Comparison of ENCODE assay signal across 8 cellular contexts in genomic region chr7:5677538-5678294, GRCh38.
DNase-seq lines count a peak whose midpoint lies in the region; ATAC-seq and TF ChIP-seq lines count a peak whose summit lies in the region.

No MANE protein-coding gene starts in this region.

- in situ Hi-C loops in brain microvascular endothelial cell (cut with HindIII; ENCODE audit: low pct_ligation_motif_present, low sequenced_read_pairs), result no loop called here

- DNase-seq in DMS53 (lab: John Stamatoyannopoulos, UW), result peak; percentile 51
- DNase-seq in HL-60 (ENCODE audit: low read depth in 1 of 2, low spot score in 1 of 2), result peak in 1 of 2 experiments; percentile 76
- peak; percentile 45 to 67 for DNase-seq in SHP77 (lab: John Stamatoyannopoulos, UW)
- peak; percentile 70 for DNase-seq in brain microvascular endothelial cell
- DNase-seq in iPS DF 6.9 (ENCODE audit: low read depth, low spot score), result peak; percentile 50
- peak; percentile 32 for DNase-seq in skeletal muscle cell (ENCODE audit: low read depth)
- no peak for DNase-seq in cortex of kidney (lab: John Stamatoyannopoulos, UW)

- H3K4me3 ChIP-seq in HL-60 (replicated peaks; ENCODE audit: insufficient read depth, low read length) (no peak overlapping the region), brain microvascular endothelial cell (ENCODE audit: low read depth, low read length) (no peak overlapping the region), iPS DF 6.9 (ENCODE audit: low read length) (no peak overlapping the region), skeletal muscle cell (ENCODE audit: low read depth, low read length) (no peak overlapping the region)

- H3K27me3 ChIP-seq in HL-60 (ENCODE audit: insufficient read depth, poor library complexity, severe bottlenecking), result no peaks in the 10 kb centered on the region
- no peaks in the 10 kb centered on the region for H3K27me3 ChIP-seq in brain microvascular endothelial cell (replicated peaks)
- no peaks in the 10 kb centered on the region for H3K27me3 ChIP-seq in iPS DF 6.9 (ENCODE audit: control insufficient read depth, insufficient read depth, low read length)

- H3K36me3 ChIP-seq in brain microvascular endothelial cell (replicated peaks) (peaks cover 5% of the 10 kb centered on the region), iPS DF 6.9 (ENCODE audit: control insufficient read depth, insufficient read depth, low read length) (no peaks in the 10 kb centered on the region)

- TF ChIP-seq CTCF in HL-60 (IDR thresholded peaks at IDR 0.05; ENCODE audit: insufficient read depth, low read length), result peak; percentile 79
- peak; percentile 85 for TF ChIP-seq CTCF in brain microvascular endothelial cell (IDR thresholded peaks at IDR 0.05; ENCODE audit: low read depth, low read length, missing control alignments)

- WGBS in iPS DF 6.9 (ENCODE audit: insufficient coverage, insufficient read length), result no CpG with 5 or more reads among the region's 6 CpGs

- peaks cover 1% of the 10 kb centered on the region; the same call in 1 of the 2 replicates for H3K4me1 ChIP-seq in iPS DF 6.9 (ENCODE audit: control insufficient read depth, insufficient read depth, low read length)

- H3K27ac ChIP-seq in HL-60 (replicated peaks) (no peak overlapping the region; the same call in 1 of the 2 replicates), brain microvascular endothelial cell (peak overlapping the region; percentile 46), iPS DF 6.9 (ENCODE audit: low read length) (no peak overlapping the region)

- ATAC-seq in HG03469 (IDR thresholded peaks at IDR 0.05; ENCODE audit: unreplicated experiment), result no peak

- H3K9me3 ChIP-seq in iPS DF 6.9 (ENCODE audit: control insufficient read depth, insufficient read depth, low read length), result no peaks in the 10 kb centered on the region
